In the genomic region with DNA sequence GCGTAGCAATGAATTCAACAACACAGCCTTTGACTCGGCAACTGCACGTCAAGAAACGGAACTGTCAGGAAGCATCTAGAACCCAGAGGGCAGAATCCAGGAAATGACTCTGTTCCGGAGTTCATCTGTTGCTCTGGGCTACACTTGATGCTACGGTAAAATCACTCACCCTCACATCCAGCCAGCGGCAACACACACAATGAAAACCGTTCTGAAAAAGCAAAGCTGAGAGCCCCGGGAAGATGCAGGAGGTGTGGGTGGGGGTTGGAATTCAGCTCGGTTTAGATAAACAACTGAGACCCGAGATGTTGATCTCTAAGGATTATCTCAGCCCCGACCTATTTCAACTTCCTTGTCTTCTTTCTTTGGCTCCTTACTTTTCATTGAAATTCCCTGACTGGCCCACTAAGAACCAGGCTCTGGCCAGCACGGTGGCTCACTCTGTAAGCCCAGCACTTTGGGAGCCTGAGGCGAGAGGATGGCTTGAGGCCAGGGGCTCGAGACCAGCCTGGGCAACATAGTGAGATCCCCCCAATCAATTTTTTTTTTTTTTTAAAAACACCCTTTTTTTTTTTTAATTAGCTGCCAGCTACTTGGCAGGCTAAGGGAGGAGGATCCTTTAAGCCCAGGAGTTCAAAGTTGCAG, we compare ENCODE assay signal across 9 cellular contexts. TPM values are rescaled to one million over a fixed set of nuclear protein-coding genes. Genes with fewer than 3 reads are reported as not detected.
DNase-seq lines count a peak whose midpoint lies in the region; ATAC-seq and TF ChIP-seq lines count a peak whose summit lies in the region.
"Had no signal": no experiment of that assay in that cellular context is flagged by ENCODE, and none has a peak within 500 bp of the region (broad histone marks: within the 10 kb centered on the region; RNA-seq: fewer than 3 reads in every experiment).

No MANE protein-coding gene starts in this region.

- H3K9me3 ChIP-seq in stomach (no peaks in the 10 kb centered on the region), BE2C (no peaks in the 10 kb centered on the region; the same call in 1 of the 2 replicates)

- peaks cover 10% of the 10 kb centered on the region for H3K27me3 Mint-ChIP-seq in T-helper 2 cell treated with Interferon-gamma antibody and Interleukin-4, amounts not matched to agents 5 μg/mL and 100 μg/mL, for 36 hours (ENCODE audit: low read depth)
- peaks cover 10% of the 10 kb centered on the region for H3K27me3 Mint-ChIP-seq in memory B cell

- H3K4me3 ChIP-seq in stomach: no peak overlapping the region
- H3K4me3 ChIP-seq in BE2C (ENCODE audit: low read depth, low read length): no peak overlapping the region

- H3K27me3 ChIP-seq in stomach: no peaks in the 10 kb centered on the region
- H3K27me3 ChIP-seq in BE2C: no peaks in the 10 kb centered on the region

- no peak for TF ChIP-seq EP300 in stomach (IDR thresholded peaks at IDR 0.05)

- H3K4me1 Mint-ChIP-seq in T-helper 2 cell treated with Interferon-gamma antibody and Interleukin-4, amounts not matched to agents 5 μg/mL and 100 μg/mL, for 36 hours (ENCODE audit: low read depth): peaks cover 13% of the 10 kb centered on the region
- peaks cover 11% of the 10 kb centered on the region for H3K4me1 Mint-ChIP-seq in memory B cell

- no peaks in the 10 kb centered on the region for H3K36me3 Mint-ChIP-seq in T-helper 2 cell treated with Interferon-gamma antibody and Interleukin-4, amounts not matched to agents 5 μg/mL and 100 μg/mL, for 36 hours (ENCODE audit: low read depth)
- no peaks in the 10 kb centered on the region for H3K36me3 Mint-ChIP-seq in memory B cell

- DNase-seq in activated CD8-positive, alpha-beta memory T cell treated with anti-CD3 and anti-CD28 coated beads for 24 hours: peak; percentile 73
- no peak for DNase-seq in activated CD8-positive, alpha-beta memory T cell treated with anti-CD3 and anti-CD28 coated beads, Interleukin-2, amount 50 U/mL, for 48 hours
- DNase-seq in T-helper 2 cell treated with Interferon-gamma antibody and Interleukin-4, amounts not matched to agents 5 μg/mL and 100 μg/mL, for 36 hours (ENCODE audit: low spot score): peak; percentile 38
- peak in 4 of 61 donors; percentile 10 to 23 (median 17) for DNase-seq in caudate nucleus (lab: John Stamatoyannopoulos, UW)
- DNase-seq in memory B cell (ENCODE audit: low spot score in 2 of 2): peak; percentile 49 to 65
- DNase-seq in stomach: no peak
- no peak for DNase-seq in NCI-H2081 (lab: John Stamatoyannopoulos, UW)
- DNase-seq in BE2C: no peak

- peaks cover 11 to 43% (median 32%) of the 10 kb centered on the region in 4 donors for H3K4me1 ChIP-seq in stomach
- no peaks in the 10 kb centered on the region for H3K4me1 ChIP-seq in BE2C

- intact Hi-C loops in stomach (cut with DNase I; ENCODE audit: low total_unique reads): no loop called here

- H3K27ac ChIP-seq in caudate nucleus (ENCODE audit: low read depth, low read length): peak overlapping the region; percentile 64
- peak overlapping the region in 4 of 5 donors; percentile 31 to 67 (median 58) for H3K27ac ChIP-seq in stomach

- WGBS in stomach, 5 donors: 32 to 58% (median 50%) methylated on average over 15 of the region's 15 CpGs

- TF ChIP-seq POLR2A in stomach (IDR thresholded peaks at IDR 0.05): no peak

- H3K9me3 Mint-ChIP-seq in T-helper 2 cell treated with Interferon-gamma antibody and Interleukin-4, amounts not matched to agents 5 μg/mL and 100 μg/mL, for 36 hours: no peaks in the 10 kb centered on the region
- H3K9me3 Mint-ChIP-seq in memory B cell: no peaks in the 10 kb centered on the region

- TF ChIP-seq CTCF in stomach (IDR thresholded peaks at IDR 0.05) (no peak), BE2C (IDR thresholded peaks at IDR 0.05; ENCODE audit: low read depth, low read length) (no peak)

- peak overlapping the region; percentile 59 for H3K4me3 Mint-ChIP-seq in T-helper 2 cell treated with Interferon-gamma antibody and Interleukin-4, amounts not matched to agents 5 μg/mL and 100 μg/mL, for 36 hours
- peak overlapping the region; percentile 66 for H3K4me3 Mint-ChIP-seq in memory B cell

- peak; percentile 97 for ATAC-seq in memory B cell (ENCODE audit: low read depth)

- H3K36me3 ChIP-seq in stomach (no peaks in the 10 kb centered on the region), BE2C (no peaks in the 10 kb centered on the region)

- H3K27ac Mint-ChIP-seq in T-helper 2 cell treated with Interferon-gamma antibody and Interleukin-4, amounts not matched to agents 5 μg/mL and 100 μg/mL, for 36 hours: peak overlapping the region; percentile 89
- H3K27ac Mint-ChIP-seq in memory B cell: peak overlapping the region; percentile 91

RNA-seq across cellular contexts. Expression of a gene that starts 13.3 kb away (rescaled TPM):
- total RNA-seq in stomach: 100 to 1,000 TPM in 2 of 5 donors, 10 to 100 TPM in 2, 1 to 10 TPM in 1; 8.8 to 187 (median 25.6) TPM
- polyA plus RNA-seq in stomach: 10 to 100 TPM; 38.8 to 83.8 (median 62.9) TPM
- 1.0 TPM for polyA plus RNA-seq in BE2C (2012; ENCODE audit: insufficient read depth, insufficient read length, low read depth)

RNA-seq across cellular contexts. Expression of a gene that starts 23.5 kb away (rescaled TPM):
- total RNA-seq in stomach: 100 to 1,000 TPM; 126 to 201 (median 152) TPM
- 10 to 100 TPM; 31.6 to 43.7 (median 40.6) TPM for polyA plus RNA-seq in stomach
- polyA plus RNA-seq in BE2C (2012; ENCODE audit: insufficient read depth, insufficient read length, low read depth): 45.2 TPM

RNA-seq across cellular contexts. Expression of a gene that starts 37.5 kb away (rescaled TPM):
- total RNA-seq in stomach: not detected
- polyA plus RNA-seq in stomach: not detected
- not detected for polyA plus RNA-seq in BE2C (2012; ENCODE audit: insufficient read depth, insufficient read length, low read depth)
- polyA plus RNA-seq: BJ had no signal

Comparison
In these comparisons a context has a peak if more than half of its experiments do, and no peak if none do; other contexts are left out.
1. DNase-seq: peak in activated CD8-positive, alpha-beta memory T cell treated with anti-CD3 and anti-CD28 coated beads for 24 hours (single experiment), T-helper 2 cell treated with Interferon-gamma antibody and Interleukin-4, amounts not matched to agents 5 μg/mL and 100 μg/mL, for 36 hours (single experiment) and memory B cell (2 of 2); none in activated CD8-positive, alpha-beta memory T cell treated with anti-CD3 and anti-CD28 coated beads, Interleukin-2, amount 50 U/mL, for 48 hours (single experiment), stomach (single experiment), NCI-H2081 (0 of 2) and BE2C (single experiment).